In the genomic region with DNA sequence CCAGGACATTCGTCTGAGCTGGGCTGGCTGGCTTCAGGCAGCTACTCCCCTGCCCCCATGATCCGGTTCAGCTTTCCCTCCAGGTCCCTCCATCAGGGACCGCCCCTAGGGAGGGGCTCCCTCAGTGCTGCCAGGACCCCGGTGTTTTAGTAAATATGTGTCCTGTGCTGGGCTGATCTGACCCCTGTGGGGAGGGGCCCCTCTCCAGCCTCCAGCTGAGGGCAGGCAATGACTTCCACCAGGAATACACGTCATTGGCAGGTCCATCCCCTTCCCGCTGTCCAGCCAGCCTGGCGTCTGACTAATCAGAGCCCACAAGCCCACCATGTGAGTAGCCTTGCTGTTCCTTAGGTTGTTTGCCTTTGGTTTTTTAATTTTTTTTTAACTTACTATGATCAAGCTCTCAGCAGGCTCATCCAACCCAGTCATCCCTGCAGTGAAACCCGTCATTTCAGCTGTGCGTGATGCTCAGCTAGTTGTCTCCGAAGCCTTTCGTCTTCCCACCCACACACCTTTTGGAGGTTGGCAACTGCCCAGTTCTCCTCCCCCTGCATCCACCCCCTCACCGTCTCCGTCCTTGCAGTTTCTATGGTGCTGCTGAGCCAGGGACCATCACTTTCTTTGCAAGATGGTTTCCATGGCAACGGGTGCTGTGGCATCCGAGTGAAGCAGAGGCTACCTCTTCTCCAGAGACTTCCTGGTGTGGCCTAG, we compare ENCODE assay signal across 1 cellular context.
TF ChIP-seq lines count a peak whose summit lies in the region.

No MANE protein-coding gene starts in this region.

TF ChIP-seq in HepG2, 621 proteins besides CTCF, POLR2A, EP300 and RAD21:
- no peak for TF ChIP-seq REXO4 (CRISPR knock-in tag; IDR thresholded peaks at IDR 0.05; ENCODE audit: borderline replicate concordance)
- TF ChIP-seq ZNF615 (CRISPR knock-in tag; IDR thresholded peaks at IDR 0.05; ENCODE audit: borderline replicate concordance): no peak
- no peak for TF ChIP-seq MAFF (IDR thresholded peaks at IDR 0.05; ENCODE audit: low read depth, low read length)
- TF ChIP-seq, protein P1, sequence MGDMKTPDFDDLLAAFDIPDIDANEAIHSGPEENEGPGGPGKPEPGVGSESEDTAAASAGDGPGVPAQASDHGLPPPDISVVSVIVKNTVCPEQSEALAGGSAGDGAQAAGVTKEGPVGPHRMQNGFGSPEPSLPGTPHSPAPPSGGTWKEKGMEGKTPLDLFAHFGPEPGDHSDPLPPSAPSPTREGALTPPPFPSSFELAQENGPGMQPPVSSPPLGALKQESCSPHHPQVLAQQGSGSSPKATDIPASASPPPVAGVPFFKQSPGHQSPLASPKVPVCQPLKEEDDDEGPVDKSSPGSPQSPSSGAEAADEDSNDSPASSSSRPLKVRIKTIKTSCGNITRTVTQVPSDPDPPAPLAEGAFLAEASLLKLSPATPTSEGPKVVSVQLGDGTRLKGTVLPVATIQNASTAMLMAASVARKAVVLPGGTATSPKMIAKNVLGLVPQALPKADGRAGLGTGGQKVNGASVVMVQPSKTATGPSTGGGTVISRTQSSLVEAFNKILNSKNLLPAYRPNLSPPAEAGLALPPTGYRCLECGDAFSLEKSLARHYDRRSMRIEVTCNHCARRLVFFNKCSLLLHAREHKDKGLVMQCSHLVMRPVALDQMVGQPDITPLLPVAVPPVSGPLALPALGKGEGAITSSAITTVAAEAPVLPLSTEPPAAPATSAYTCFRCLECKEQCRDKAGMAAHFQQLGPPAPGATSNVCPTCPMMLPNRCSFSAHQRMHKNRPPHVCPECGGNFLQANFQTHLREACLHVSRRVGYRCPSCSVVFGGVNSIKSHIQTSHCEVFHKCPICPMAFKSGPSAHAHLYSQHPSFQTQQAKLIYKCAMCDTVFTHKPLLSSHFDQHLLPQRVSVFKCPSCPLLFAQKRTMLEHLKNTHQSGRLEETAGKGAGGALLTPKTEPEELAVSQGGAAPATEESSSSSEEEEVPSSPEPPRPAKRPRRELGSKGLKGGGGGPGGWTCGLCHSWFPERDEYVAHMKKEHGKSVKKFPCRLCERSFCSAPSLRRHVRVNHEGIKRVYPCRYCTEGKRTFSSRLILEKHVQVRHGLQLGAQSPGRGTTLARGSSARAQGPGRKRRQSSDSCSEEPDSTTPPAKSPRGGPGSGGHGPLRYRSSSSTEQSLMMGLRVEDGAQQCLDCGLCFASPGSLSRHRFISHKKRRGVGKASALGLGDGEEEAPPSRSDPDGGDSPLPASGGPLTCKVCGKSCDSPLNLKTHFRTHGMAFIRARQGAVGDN (CRISPR knock-in tag; IDR thresholded peaks at IDR 0.05): 0 out of 2 replicates have a peak, but pooled peaks have one; percentile 19
- peak; percentile 49 for TF ChIP-seq RFX1 (IDR thresholded peaks at IDR 0.05)
